In genomic region chr18:459801-460200, GRCh38 we compare ENCODE assay signal across 26 cellular contexts. TPM values are rescaled to one million over a fixed set of nuclear protein-coding genes. Genes with fewer than 3 reads are reported as not detected.
"Had no signal": no experiment of that assay in that cellular context is flagged by ENCODE, and none has a peak within 500 bp of the region (broad histone marks: within the 10 kb centered on the region; RNA-seq: fewer than 3 reads in every experiment).

No MANE protein-coding gene starts in this region.

- FAIRE-seq: bronchial epithelial cell, RCC 7860 had no signal

- H3K4me3 ChIP-seq: ascending aorta, body of pancreas, SJSA1 had no signal

- H3K27me3 ChIP-seq: ascending aorta, body of pancreas, SJSA1 had no signal

- DNase-seq: activated CD4-positive, alpha-beta T cell treated with anti-CD3 and anti-CD28 coated beads for 4 hours; activated CD8-positive, alpha-beta memory T cell treated with anti-CD3 and anti-CD28 coated beads, Interleukin-2, amount 10 ng/mL, durations not matched to agents 7 days and 5 days; activated effector memory CD4-positive, alpha-beta T cell treated with Interleukin-2 at 50 U/mL for 16 hours; activated naive CD4-positive, alpha-beta T cell treated with Interleukin-2 at 50 U/mL for 16 hours; activated naive CD8-positive, alpha-beta T cell treated with anti-CD3 and anti-CD28 coated beads, Interleukin-2, amount 50 U/mL, for 24 hours; activated T-cell treated with anti-CD3 and anti-CD28 coated beads, Interleukin-2, amount 50 U/mL, for 24 hours; amniotic stem cell; body of pancreas; Karpas-422; MM.1S; NCI-H1105; NCI-H1436; NCI-H1694 treated with DMSO at 0.1 percent for 48 hours; NCI-H2029 treated with DMSO at 0.1 percent for 48 hours; NCI-H510A treated with DMSO at 0.1 percent for 48 hours; NCI-H69; PC-3; SHP77; SW 1271 had no signal

- H3K36me3 Mint-ChIP-seq: activated CD8-positive, alpha-beta memory T cell treated with anti-CD3 and anti-CD28 coated beads, Interleukin-2, amount 10 ng/mL, durations not matched to agents 7 days and 5 days; activated naive CD4-positive, alpha-beta T cell treated with anti-CD3 and anti-CD28 coated beads, Interleukin-2, amount 50 U/mL, for 72 hours had no signal

- H3K4me1 ChIP-seq: body of pancreas had no signal

- H3K9me3 ChIP-seq: ascending aorta, body of pancreas, SJSA1 had no signal

- H3K9me3 Mint-ChIP-seq: activated T-cell treated with anti-CD3 and anti-CD28 coated beads, Interleukin-2, amount 50 U/mL, for 24 hours; activated T-helper 1 cell treated with anti-CD3 and anti-CD28 coated beads, Interleukin-12 subunit alpha, Interleukin-12 subunit beta, Interleukin-2, Interleukin-4 antibody, amounts not matched to agents 30 ng/mL and 10 ng/mL and 1 ng/mL, durations not matched to agents 14 hours and 24 hours and 36 hours had no signal

- H3K27ac ChIP-seq: ascending aorta, body of pancreas, SJSA1 had no signal

- H3K4me1 Mint-ChIP-seq: activated CD8-positive, alpha-beta memory T cell treated with anti-CD3 and anti-CD28 coated beads, Interleukin-2, amount 10 ng/mL, durations not matched to agents 7 days and 5 days; activated naive CD8-positive, alpha-beta T cell treated with anti-CD3 and anti-CD28 coated beads, Interleukin-2, amount 50 U/mL, for 24 hours had no signal

- H3K4me3 Mint-ChIP-seq: activated CD8-positive, alpha-beta memory T cell treated with anti-CD3 and anti-CD28 coated beads, Interleukin-2, amount 10 ng/mL, durations not matched to agents 7 days and 5 days; activated naive CD8-positive, alpha-beta T cell treated with anti-CD3 and anti-CD28 coated beads, Interleukin-2, amount 50 U/mL, for 24 hours; activated T-cell treated with anti-CD3 and anti-CD28 coated beads, Interleukin-2, amount 50 U/mL, for 24 hours; activated T-helper 1 cell treated with anti-CD3 and anti-CD28 coated beads, Interleukin-12 subunit alpha, Interleukin-12 subunit beta, Interleukin-2, Interleukin-4 antibody, amounts not matched to agents 30 ng/mL and 10 ng/mL and 1 ng/mL, durations not matched to agents 14 hours and 24 hours and 36 hours had no signal

- H3K36me3 ChIP-seq: ascending aorta, SJSA1 had no signal

- H3K27ac Mint-ChIP-seq: activated CD8-positive, alpha-beta memory T cell treated with anti-CD3 and anti-CD28 coated beads, Interleukin-2, amount 10 ng/mL, durations not matched to agents 7 days and 5 days; activated naive CD4-positive, alpha-beta T cell treated with anti-CD3 and anti-CD28 coated beads, Interleukin-2, amount 50 U/mL, for 72 hours; activated naive CD8-positive, alpha-beta T cell treated with anti-CD3 and anti-CD28 coated beads, Interleukin-2, amount 50 U/mL, for 24 hours; activated T-cell treated with anti-CD3 and anti-CD28 coated beads, Interleukin-2, amount 50 U/mL, for 24 hours; activated T-helper 1 cell treated with anti-CD3 and anti-CD28 coated beads, Interleukin-12 subunit alpha, Interleukin-12 subunit beta, Interleukin-2, Interleukin-4 antibody, amounts not matched to agents 30 ng/mL and 10 ng/mL and 1 ng/mL, durations not matched to agents 14 hours and 24 hours and 36 hours had no signal

RNA-seq across cellular contexts. Expression of gene COLEC12, which starts 40.7 kb away (rescaled TPM):
- total RNA-seq: activated CD8-positive, alpha-beta memory T cell treated with anti-CD3 and anti-CD28 coated beads, Interleukin-2, amount 10 ng/mL, durations not matched to agents 7 days and 5 days; activated naive CD4-positive, alpha-beta T cell treated with anti-CD3 and anti-CD28 coated beads, Interleukin-2, amount 50 U/mL, for 72 hours; activated T-helper 1 cell treated with anti-CD3 and anti-CD28 coated beads, Interleukin-12 subunit alpha, Interleukin-12 subunit beta, Interleukin-2, Interleukin-4 antibody, amounts not matched to agents 30 ng/mL and 10 ng/mL and 1 ng/mL, durations not matched to agents 14 hours and 24 hours and 36 hours; T-helper 1 cell treated with Interleukin-12 subunit alpha and Interleukin-12 subunit beta and Interleukin-4 antibody, amounts not matched to agents 30 ng/mL and 1 ng/mL, for 36 hours had no signal
